1 cellular context compared by ENCODE assay signal in the genomic region with DNA sequence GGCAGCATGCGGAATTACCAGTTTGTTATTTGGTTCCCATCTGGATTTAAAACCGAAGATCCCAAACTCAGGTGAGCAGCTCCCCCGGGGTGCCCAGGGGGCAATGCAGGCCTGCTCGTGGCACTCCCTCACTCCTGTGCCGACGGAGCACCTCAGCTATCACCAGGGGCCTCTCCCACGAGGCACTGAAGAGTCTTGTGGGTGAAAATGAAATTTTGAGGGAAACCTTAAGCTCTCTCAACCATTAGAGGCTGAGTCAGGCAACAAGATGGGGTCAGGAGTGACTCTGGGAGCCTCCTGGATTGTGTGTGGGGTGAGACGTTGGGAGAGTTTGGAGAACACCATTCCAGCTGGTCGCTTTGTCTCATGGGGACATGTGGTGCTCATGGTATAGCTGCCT.
TF ChIP-seq lines count a peak whose summit lies in the region.

No MANE protein-coding gene starts in this region.

TF ChIP-seq in GM12878, 131 proteins besides CTCF, POLR2A, EP300 and RAD21 (continues in another document):
- TF ChIP-seq RELB (IDR thresholded peaks at IDR 0.05; ENCODE audit: low read depth) = peak; percentile 74
- TF ChIP-seq BHLHE40 (IDR thresholded peaks at IDR 0.05; ENCODE audit: borderline replicate concordance in 1 of 2, low read depth in 2 of 2, low read length in 1 of 2) = peak; percentile 58 to 66; a peak in 3 of 4 replicates
- TF ChIP-seq POLR2AphosphoS2 (IDR thresholded peaks at IDR 0.05; ENCODE audit: low read depth, low read length) = no peak
- no peak for TF ChIP-seq CEBPB (IDR thresholded peaks at IDR 0.05; ENCODE audit: borderline replicate concordance in 1 of 2, low read depth in 2 of 2, low read length in 2 of 2)
- TF ChIP-seq ATF7 (IDR thresholded peaks at IDR 0.05; ENCODE audit: low read depth) = peak; percentile 46; the same call in 1 of the 2 replicates
- TF ChIP-seq CHD1 (IDR thresholded peaks at IDR 0.05; ENCODE audit: low read depth, low read length) = no peak
- TF ChIP-seq ZNF622 (IDR thresholded peaks at IDR 0.05) = no peak
- TF ChIP-seq, protein P1, sequence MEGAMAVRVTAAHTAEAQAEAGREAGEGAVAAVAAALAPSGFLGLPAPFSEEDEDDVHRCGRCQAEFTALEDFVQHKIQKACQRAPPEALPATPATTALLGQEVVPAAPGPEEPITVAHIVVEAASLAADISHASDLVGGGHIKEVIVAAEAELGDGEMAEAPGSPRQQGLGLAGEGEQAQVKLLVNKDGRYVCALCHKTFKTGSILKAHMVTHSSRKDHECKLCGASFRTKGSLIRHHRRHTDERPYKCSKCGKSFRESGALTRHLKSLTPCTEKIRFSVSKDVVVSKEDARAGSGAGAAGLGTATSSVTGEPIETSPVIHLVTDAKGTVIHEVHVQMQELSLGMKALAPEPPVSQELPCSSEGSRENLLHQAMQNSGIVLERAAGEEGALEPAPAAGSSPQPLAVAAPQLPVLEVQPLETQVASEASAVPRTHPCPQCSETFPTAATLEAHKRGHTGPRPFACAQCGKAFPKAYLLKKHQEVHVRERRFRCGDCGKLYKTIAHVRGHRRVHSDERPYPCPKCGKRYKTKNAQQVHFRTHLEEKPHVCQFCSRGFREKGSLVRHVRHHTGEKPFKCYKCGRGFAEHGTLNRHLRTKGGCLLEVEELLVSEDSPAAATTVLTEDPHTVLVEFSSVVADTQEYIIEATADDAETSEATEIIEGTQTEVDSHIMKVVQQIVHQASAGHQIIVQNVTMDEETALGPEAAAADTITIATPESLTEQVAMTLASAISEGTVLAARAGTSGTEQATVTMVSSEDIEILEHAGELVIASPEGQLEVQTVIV (IDR thresholded peaks at IDR 0.05; ENCODE audit: borderline replicate concordance, partially characterized antibody) = no peak
- TF ChIP-seq MEF2A (IDR thresholded peaks at IDR 0.05; ENCODE audit: insufficient read depth, low read depth, low read length) = 0 out of 2 replicates have a peak, but pooled peaks have one; percentile 35
- TF ChIP-seq SIX5 (IDR thresholded peaks at IDR 0.05; ENCODE audit: low read depth, low read length, severe bottlenecking) = no peak
- TF ChIP-seq BCL3 (IDR thresholded peaks at IDR 0.05; ENCODE audit: borderline replicate concordance, insufficient read depth, low read depth, low read length, poor library complexity, severe bottlenecking) = peak; percentile 51
- no peak for TF ChIP-seq ZNF274 (IDR thresholded peaks at IDR 0.05; ENCODE audit: insufficient read depth, insufficient read length)
- peak; percentile 86 for TF ChIP-seq MEF2B (IDR thresholded peaks at IDR 0.05; ENCODE audit: partially characterized antibody, poor library complexity, severe bottlenecking)
- no peak for TF ChIP-seq ZNF24 (IDR thresholded peaks at IDR 0.05)
- TF ChIP-seq, protein P2, sequence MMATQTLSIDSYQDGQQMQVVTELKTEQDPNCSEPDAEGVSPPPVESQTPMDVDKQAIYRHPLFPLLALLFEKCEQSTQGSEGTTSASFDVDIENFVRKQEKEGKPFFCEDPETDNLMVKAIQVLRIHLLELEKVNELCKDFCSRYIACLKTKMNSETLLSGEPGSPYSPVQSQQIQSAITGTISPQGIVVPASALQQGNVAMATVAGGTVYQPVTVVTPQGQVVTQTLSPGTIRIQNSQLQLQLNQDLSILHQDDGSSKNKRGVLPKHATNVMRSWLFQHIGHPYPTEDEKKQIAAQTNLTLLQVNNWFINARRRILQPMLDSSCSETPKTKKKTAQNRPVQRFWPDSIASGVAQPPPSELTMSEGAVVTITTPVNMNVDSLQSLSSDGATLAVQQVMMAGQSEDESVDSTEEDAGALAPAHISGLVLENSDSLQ (IDR thresholded peaks at IDR 0.05) = no peak
- no peak; the same call in none of the 2 replicates for TF ChIP-seq NFIC (IDR thresholded peaks at IDR 0.05; ENCODE audit: low read depth, low read length)
- TF ChIP-seq NBN (IDR thresholded peaks at IDR 0.05) = peak; percentile 44; the same call in 1 of the 2 replicates
- no peak for TF ChIP-seq NFXL1 (IDR thresholded peaks at IDR 0.05; ENCODE audit: borderline replicate concordance)
- TF ChIP-seq TAF1 (IDR thresholded peaks at IDR 0.05; ENCODE audit: borderline replicate concordance, low read depth, low read length) = no peak
- no peak for TF ChIP-seq ZBTB40 (IDR thresholded peaks at IDR 0.05; ENCODE audit: borderline replicate concordance)
- TF ChIP-seq EZH2 (IDR thresholded peaks at IDR 0.05; ENCODE audit: borderline replicate concordance, control insufficient read depth, low read depth, low read length) = no peak
- TF ChIP-seq, protein P3, sequence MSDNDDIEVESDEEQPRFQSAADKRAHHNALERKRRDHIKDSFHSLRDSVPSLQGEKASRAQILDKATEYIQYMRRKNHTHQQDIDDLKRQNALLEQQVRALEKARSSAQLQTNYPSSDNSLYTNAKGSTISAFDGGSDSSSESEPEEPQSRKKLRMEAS (IDR thresholded peaks at IDR 0.05; ENCODE audit: low read depth, low read length) = peak; percentile 69; the same call in 1 of the 2 replicates
- TF ChIP-seq, protein P4, sequence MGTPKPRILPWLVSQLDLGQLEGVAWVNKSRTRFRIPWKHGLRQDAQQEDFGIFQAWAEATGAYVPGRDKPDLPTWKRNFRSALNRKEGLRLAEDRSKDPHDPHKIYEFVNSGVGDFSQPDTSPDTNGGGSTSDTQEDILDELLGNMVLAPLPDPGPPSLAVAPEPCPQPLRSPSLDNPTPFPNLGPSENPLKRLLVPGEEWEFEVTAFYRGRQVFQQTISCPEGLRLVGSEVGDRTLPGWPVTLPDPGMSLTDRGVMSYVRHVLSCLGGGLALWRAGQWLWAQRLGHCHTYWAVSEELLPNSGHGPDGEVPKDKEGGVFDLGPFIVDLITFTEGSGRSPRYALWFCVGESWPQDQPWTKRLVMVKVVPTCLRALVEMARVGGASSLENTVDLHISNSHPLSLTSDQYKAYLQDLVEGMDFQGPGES (IDR thresholded peaks at IDR 0.05) = no peak
- peak; percentile 24 for TF ChIP-seq CUX1 (IDR thresholded peaks at IDR 0.05; ENCODE audit: insufficient replicate concordance, low read depth, low read length)
- TF ChIP-seq NR2C2 (IDR thresholded peaks at IDR 0.05; ENCODE audit: borderline replicate concordance, control insufficient read depth, insufficient read length, low read depth) = no peak
- TF ChIP-seq RUNX3 (IDR thresholded peaks at IDR 0.05; ENCODE audit: low read length) = peak; percentile 85
- no peak for TF ChIP-seq SMAD5 (IDR thresholded peaks at IDR 0.05; ENCODE audit: low read depth)
- TF ChIP-seq SP1 (IDR thresholded peaks at IDR 0.05; ENCODE audit: low read depth, low read length) = no peak
- no peak for TF ChIP-seq TCF12 (IDR thresholded peaks at IDR 0.05; ENCODE audit: low read depth, low read length)
- peak; percentile 96 for TF ChIP-seq ZNF687 (IDR thresholded peaks at IDR 0.05)
- no peak for TF ChIP-seq MTA3 (IDR thresholded peaks at IDR 0.05; ENCODE audit: borderline replicate concordance, low read length)
- TF ChIP-seq RB1 (IDR thresholded peaks at IDR 0.05; ENCODE audit: borderline replicate concordance) = no peak
